Comparison of ENCODE assay signal across 8 cellular contexts in genomic region chr16:89357055-89357454, GRCh38.
DNase-seq lines count a peak whose midpoint lies in the region; ATAC-seq, FAIRE-seq and TF ChIP-seq lines count a peak whose summit lies in the region.

No MANE protein-coding gene starts in this region.

- peaks cover 81% of the 10 kb centered on the region for H3K4me1 Mint-ChIP-seq in chondrocyte (ENCODE audit: low read depth)

- TF ChIP-seq CTCF in DND-41 (IDR thresholded peaks at IDR 0.05; ENCODE audit: borderline replicate concordance, extremely low read depth, low read length, poor library complexity, severe bottlenecking) (peak; percentile 1), chondrocyte (IDR thresholded peaks at IDR 0.05) (no peak)

- 40 to 46% (median 45%) methylated on average over 6 of the region's 6 CpGs for WGBS in small intestine, 3 donors

- peaks cover 99% of the 10 kb centered on the region for H3K79me2 ChIP-seq in DND-41 (ENCODE audit: insufficient read depth, low read length)

- no peak for ATAC-seq in DND-41 (ENCODE audit: insufficient read depth, low read depth)
- no peak for ATAC-seq in HG02840 (IDR thresholded peaks at IDR 0.05; ENCODE audit: low FRiP score, unreplicated experiment)

- no peak overlapping the region for H2AFZ ChIP-seq in DND-41 (ENCODE audit: low read depth, low read length)

- H3K9me3 ChIP-seq in DND-41 (ENCODE audit: insufficient read depth, low read length, severe bottlenecking) = no peaks in the 10 kb centered on the region
- no peaks in the 10 kb centered on the region for H3K9me3 ChIP-seq in small intestine (ENCODE audit: control insufficient read depth, low read depth)

- H3K36me3 ChIP-seq in DND-41 (ENCODE audit: insufficient read depth, low read length) (peaks cover 50% of the 10 kb centered on the region), small intestine (ENCODE audit: control insufficient read depth in 2 of 2, insufficient read depth in 2 of 2, low read length in 2 of 2) (no peaks in the 10 kb centered on the region)

- H3K4me2 ChIP-seq in DND-41 (ENCODE audit: insufficient read depth, low read length) = no peak overlapping the region

- no peak overlapping the region for H3K4me3 ChIP-seq in DND-41 (ENCODE audit: low read depth in 1 of 2, low read length in 2 of 2)
- no peak overlapping the region for H3K4me3 ChIP-seq in small intestine (ENCODE audit: low read depth in 1 of 2, low read length in 2 of 2)

- no peak for DNase-seq in DND-41
- peak; percentile 55 for DNase-seq in activated CD4-positive, CD25-positive, alpha-beta regulatory T cell treated with anti-CD3 and anti-CD28 coated beads, Interleukin-2, amount 50 U/mL, for 72 hours
- DNase-seq in chondrocyte (ENCODE audit: low spot score) = no peak
- peak; percentile 35 for DNase-seq in small intestine
- DNase-seq in effector CD8-positive, alpha-beta T cell (lab: John Stamatoyannopoulos, UW) = no peak
- no peak for DNase-seq in cerebellum (ENCODE audit: low spot score)
- DNase-seq in 8988T = no peak

- no peaks in the 10 kb centered on the region for H3K36me3 Mint-ChIP-seq in chondrocyte (ENCODE audit: low read depth)

- H3K27ac ChIP-seq in DND-41 (ENCODE audit: low read length) (peak overlapping the region; percentile 72), small intestine (ENCODE audit: low read depth in 1 of 2, low read length in 1 of 2) (peak overlapping the region in 1 of 2 donors; percentile 31)

- no peak for FAIRE-seq in small intestine (lab: Jason Lieb, UNC)

- peak overlapping the region; percentile 45 for H3K27ac Mint-ChIP-seq in chondrocyte (ENCODE audit: unreplicated experiment)

- H3K27me3 ChIP-seq in DND-41 (ENCODE audit: insufficient read depth, low read length, poor library complexity) (no peaks in the 10 kb centered on the region), small intestine (ENCODE audit: control insufficient read depth in 2 of 2, insufficient read depth in 2 of 2, low read length in 2 of 2) (no peaks in the 10 kb centered on the region)

- no peaks in the 10 kb centered on the region for H3K27me3 Mint-ChIP-seq in chondrocyte (ENCODE audit: low read depth)

- H4K20me1 ChIP-seq in DND-41 (ENCODE audit: insufficient read depth, low read length) = peaks cover 91% of the 10 kb centered on the region

- H3K9ac ChIP-seq in DND-41 (ENCODE audit: low read depth, low read length) = no peak overlapping the region

- H3K4me1 ChIP-seq in DND-41 (ENCODE audit: insufficient read depth, low read length) (peaks cover 71% of the 10 kb centered on the region), small intestine (ENCODE audit: control insufficient read depth in 2 of 2, insufficient read depth in 1 of 2, low read depth in 1 of 2, low read length in 1 of 2) (peaks cover 16 to 25% of the 10 kb centered on the region in 2 donors)

- no peak overlapping the region for H3K4me3 Mint-ChIP-seq in chondrocyte (ENCODE audit: unreplicated experiment)

- no peaks in the 10 kb centered on the region for H3K9me3 Mint-ChIP-seq in chondrocyte (ENCODE audit: low read depth)

Comparison
In these comparisons a context has a peak if more than half of its experiments do, and no peak if none do; other contexts are left out.
1. DNase-seq: peak in activated CD4-positive, CD25-positive, alpha-beta regulatory T cell treated with anti-CD3 and anti-CD28 coated beads, Interleukin-2, amount 50 U/mL, for 72 hours (single experiment) and small intestine (single experiment); none in DND-41 (single experiment), chondrocyte (single experiment), effector CD8-positive, alpha-beta T cell (single experiment), cerebellum (single experiment) and 8988T (single experiment).